Comparison of ENCODE assay signal across 10 cellular contexts in genomic region chr2:78992807-78993517, GRCh38. TPM values are rescaled to one million over a fixed set of nuclear protein-coding genes. Genes with fewer than 3 reads are reported as not detected.
DNase-seq lines count a peak whose midpoint lies in the region; ATAC-seq and TF ChIP-seq lines count a peak whose summit lies in the region.
"Had no signal": no experiment of that assay in that cellular context is flagged by ENCODE, and none has a peak within 500 bp of the region (broad histone marks: within the 10 kb centered on the region; RNA-seq: fewer than 3 reads in every experiment).

No MANE protein-coding gene starts in this region.

- H3K9me2 ChIP-seq in PC-9 (ENCODE audit: insufficient read depth) = no peaks in the 10 kb centered on the region

- H2AFZ ChIP-seq in PC-9 = no peak overlapping the region

- H3K36me3 ChIP-seq in heart left ventricle (no peaks in the 10 kb centered on the region), PC-9 (ENCODE audit: low read depth) (no peaks in the 10 kb centered on the region)

- peaks cover 7% of the 10 kb centered on the region for H3K36me3 Mint-ChIP-seq in type B pancreatic cell

- no peaks in the 10 kb centered on the region for H3K9me3 ChIP-seq in heart left ventricle
- no peaks in the 10 kb centered on the region for H3K9me3 ChIP-seq in PC-9 (ENCODE audit: insufficient read depth, low read depth)

- no peak overlapping the region for H3K4me2 ChIP-seq in PC-9

- H3K27me3 ChIP-seq in heart left ventricle = peaks cover 6 to 44% (median 22%) of the 10 kb centered on the region in 9 donors
- H3K27me3 ChIP-seq in PC-9 (ENCODE audit: insufficient read depth, low read depth) = peaks cover 45% of the 10 kb centered on the region; the same call in 1 of the 2 replicates

- H3K27ac ChIP-seq in heart left ventricle (no peak overlapping the region), PC-9 (no peak overlapping the region)

- BruUV-seq in PC-9 (replicated peaks; lab: Mats Ljungman, UMichigan) = no TSS peak

- intact Hi-C loops in Right ventricle myocardium superior (cut with DNase I) = no loop called here
- intact Hi-C loops in heart left ventricle (cut with DNase I) = loop anchor here in 1 of 10 donors (1.0 kb wide), 1 partner anchor 8 kb away; no protein-coding TSS in a partner anchor
- intact Hi-C loops in PC-9 (cut with micrococcal nuclease; ENCODE audit: unreplicated experiment) = no loop called here

- peaks cover 8% of the 10 kb centered on the region for H3K4me1 Mint-ChIP-seq in type B pancreatic cell (ENCODE audit: unreplicated experiment)

- CTCF ChIA-PET in PC-9 (lab: Charles Lee) = no interaction called here

- H3K4me1 ChIP-seq in heart left ventricle = peaks cover 0 to 7% (median 0%) of the 10 kb centered on the region in 12 donors
- H3K4me1 ChIP-seq in PC-9 (replicated peaks; ENCODE audit: insufficient read depth) = no peaks in the 10 kb centered on the region

- TF ChIP-seq POLR2A in heart left ventricle (IDR thresholded peaks at IDR 0.05) (no peak), erythroblast (IDR thresholded peaks at IDR 0.05; ENCODE audit: low read length) (no peak)

- H3K27ac Mint-ChIP-seq in type B pancreatic cell = peak overlapping the region; percentile 80

- H4K20me1 ChIP-seq in PC-9 (ENCODE audit: insufficient read depth) = no peaks in the 10 kb centered on the region

- H3K4me3 Mint-ChIP-seq in type B pancreatic cell = peak overlapping the region; percentile 88

- no peaks in the 10 kb centered on the region for H3K9me3 Mint-ChIP-seq in type B pancreatic cell

- H3K4me3 ChIP-seq in heart left ventricle (peak overlapping the region in 2 of 12 donors; percentile 10 to 11), PC-9 (no peak overlapping the region)

- no peak for ATAC-seq in Right ventricle myocardium superior (ENCODE audit: poor library complexity)
- ATAC-seq in heart left ventricle = no peak
- no peak for ATAC-seq in GM21447 (IDR thresholded peaks at IDR 0.05; ENCODE audit: unreplicated experiment)

- H3K27me3 Mint-ChIP-seq in type B pancreatic cell = peaks cover 49% of the 10 kb centered on the region

- POLR2A ChIA-PET in PC-9 (lab: Charles Lee; ENCODE audit: unreplicated experiment) = no interaction called here

- H3K79me2 ChIP-seq in PC-9 (ENCODE audit: low read depth) = no peaks in the 10 kb centered on the region

- WGBS in heart left ventricle, 4 donors = 0 to 3% (median 2%) methylated on average over 24 to 45 of the region's 45 CpGs

- DNase-seq in Right ventricle myocardium superior (peak; percentile 31), heart left ventricle (no peak), PC-9 (no peak), kidney tubule cell (ENCODE audit: low spot score) (peak; percentile 3), type B pancreatic cell (ENCODE audit: extremely low spot score, unreplicated experiment) (peak; percentile 70), erythroblast (lab: John Stamatoyannopoulos, UW) (no peak)
- no peak for DNase-seq in activated CD4-positive, alpha-beta T cell treated with anti-CD3 and anti-CD28 coated beads for 4 hours
- DNase-seq: stimulated activated CD4-positive, alpha-beta T cell treated with anti-CD3 and anti-CD28 coated beads, Interleukin-4, amount 100 ng/mL, for 24 hours had no signal

- no peaks in the 10 kb centered on the region for H3F3A ChIP-seq in PC-9 (ENCODE audit: insufficient read depth, low read depth)

- TF ChIP-seq CTCF in heart left ventricle (IDR thresholded peaks at IDR 0.05) (no peak), PC-9 (conservative IDR thresholded peaks at IDR 0.05) (0 out of 2 replicates have a peak, but pooled peaks have one; percentile 7), type B pancreatic cell (conservative IDR thresholded peaks at IDR 0.05) (peak; percentile 12)

RNA-seq across cellular contexts. Expression of gene REG3G, which starts 32.5 kb away (rescaled TPM):
- total RNA-seq in Right ventricle myocardium superior = not detected
- not detected for total RNA-seq in heart left ventricle
- polyA plus RNA-seq in heart left ventricle = under 1 TPM in 1 of 2 donors, not detected in 1; 0.11 TPM
- not detected in 2 replicates for total RNA-seq in PC-9 (2021)
- 0.33 and 0.87 TPM in 2 replicates for total RNA-seq in type B pancreatic cell (ENCODE audit: low replicate concordance)
- polyA plus RNA-seq: liver had no signal

Comparison
In these comparisons a context has a peak if more than half of its experiments do, and no peak if none do; other contexts are left out.
1. DNase-seq: peak in Right ventricle myocardium superior (single experiment), kidney tubule cell (single experiment) and type B pancreatic cell (single experiment); none in heart left ventricle (0 of 5), PC-9 (0 of 2), erythroblast (0 of 2) and activated CD4-positive, alpha-beta T cell treated with anti-CD3 and anti-CD28 coated beads for 4 hours (0 of 2).
2. CTCF ChIP-seq: peak in PC-9 (single experiment) and type B pancreatic cell (single experiment); none in heart left ventricle (0 of 12).